Comparison of ENCODE assay signal across 18 cellular contexts in the genomic region with DNA sequence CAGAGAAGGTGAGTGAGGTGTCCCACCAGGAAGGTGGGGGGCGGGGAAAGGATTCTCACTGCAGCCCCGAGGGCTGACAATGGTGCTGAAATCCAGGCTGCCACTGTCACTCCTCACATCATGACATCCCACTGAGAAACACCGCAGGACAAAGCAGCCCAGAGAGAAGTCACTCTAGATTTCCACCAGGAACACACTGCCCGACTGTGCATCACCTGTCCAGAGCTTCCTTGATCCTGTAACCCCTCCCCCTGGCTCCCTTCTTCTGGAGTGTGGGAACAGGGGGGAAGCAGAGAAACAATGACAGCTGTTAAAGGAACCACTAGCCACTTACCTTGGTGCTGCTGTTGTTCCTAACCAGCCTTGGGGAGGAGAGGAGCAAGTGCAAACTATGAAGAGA.
DNase-seq lines count a peak whose midpoint lies in the region; ATAC-seq and TF ChIP-seq lines count a peak whose summit lies in the region.
"Had no signal": no experiment of that assay in that cellular context is flagged by ENCODE, and none has a peak within 500 bp of the region (broad histone marks: within the 10 kb centered on the region; RNA-seq: fewer than 3 reads in every experiment).

No MANE protein-coding gene starts in this region.

- DNase-seq in ELF-1 (ENCODE audit: low read depth, low spot score) (peak; percentile 45), NCI-H82 (lab: John Stamatoyannopoulos, UW) (peak; percentile 56)
- DNase-seq in stimulated activated CD4-positive, alpha-beta T cell treated with anti-CD3 and anti-CD28 coated beads, Interleukin-15, amount 100 ng/mL, for 24 hours = no peak
- no peak for DNase-seq in central memory CD4-positive, alpha-beta T cell
- DNase-seq: ACHN; C1 segment of cervical spinal cord; DMS79; IMR-90; NCI-H1694; NCI-H2081 treated with DMSO at 0.1 percent for 48 hours; NCI-H226; NCI-H526; NK-92 treated with Interleukin-12 subunit alpha and Interleukin-12 subunit beta, amount 100 ng/mL, for 24 hours; Right ventricle myocardium superior; SW 1271 had no signal

- H3K27ac ChIP-seq in HEK293 (ENCODE audit: extremely low read depth, low read depth, low read length) = no peak overlapping the region

- POLR2A ChIA-PET in HEK293 (lab: Yijun Ruan, JAX) = no interaction called here

- H3K4me3 Mint-ChIP-seq in nephron = no peak overlapping the region

- H3K27ac Mint-ChIP-seq in nephron = peak overlapping the region in 2 of 3 experiments; percentile 60 to 89

- H3K9me3 Mint-ChIP-seq in nephron = no peaks in the 10 kb centered on the region

- H3K36me3 Mint-ChIP-seq in nephron (ENCODE audit: low read depth) = no peaks in the 10 kb centered on the region

- no peak for ATAC-seq in HG03159 (IDR thresholded peaks at IDR 0.05; ENCODE audit: unreplicated experiment)

- peaks cover 65% of the 10 kb centered on the region for H3K4me1 Mint-ChIP-seq in nephron

- no peaks in the 10 kb centered on the region for H3K36me3 ChIP-seq in HEK293 (ENCODE audit: control insufficient read depth in 2 of 2, insufficient read depth in 1 of 2, low read length in 2 of 2)

- TF ChIP-seq CTCF in HEK293 (tag by site-specific recombination; IDR thresholded peaks at IDR 0.05) = no peak
- no peak for TF ChIP-seq CTCF in nephron (IDR thresholded peaks at IDR 0.05; ENCODE audit: unreplicated experiment in 3 of 3)

- peaks cover 2% of the 10 kb centered on the region; the same call in 1 of the 2 replicates for H3K4me1 ChIP-seq in HEK293 (ENCODE audit: control insufficient read depth, insufficient read depth, low read length)

- H3K9me3 ChIP-seq in HEK293 (ENCODE audit: control insufficient read depth, insufficient read depth, low read depth, low read length) = no peaks in the 10 kb centered on the region

- peaks cover 3% of the 10 kb centered on the region for H3K27me3 Mint-ChIP-seq in nephron (ENCODE audit: low read depth)

- CTCF ChIA-PET in HEK293 (lab: Yijun Ruan, JAX) = no interaction called here

- no peak overlapping the region for H3K4me3 ChIP-seq in HEK293 (ENCODE audit: low read depth, low read length)

TF ChIP-seq in HEK293, 187 proteins besides CTCF, POLR2A, EP300 and RAD21:
- TF ChIP-seq ZNF843 (tag by site-specific recombination; IDR thresholded peaks at IDR 0.05) = no peak
- TF ChIP-seq GLI4 (tag by site-specific recombination; IDR thresholded peaks at IDR 0.05) = no peak
- no peak for TF ChIP-seq ZXDB (tag by site-specific recombination; IDR thresholded peaks at IDR 0.05)
- no peak for TF ChIP-seq ZNF202 (tag by site-specific recombination; IDR thresholded peaks at IDR 0.05; ENCODE audit: borderline replicate concordance)
- peak; percentile 62 for TF ChIP-seq ZNF341 (tag by site-specific recombination; IDR thresholded peaks at IDR 0.05; ENCODE audit: low read depth)
- peak; percentile 80; the same call in 1 of the 2 replicates for TF ChIP-seq ZIC2 (tag by site-specific recombination; IDR thresholded peaks at IDR 0.05)
- TF ChIP-seq ZNF184 (tag by site-specific recombination; IDR thresholded peaks at IDR 0.05) = no peak
TF ChIP-seq in HEK293: peak in this region for 2.

Comparison
In these comparisons a context has a peak if more than half of its experiments do, and no peak if none do; other contexts are left out.
1. DNase-seq: peak in ELF-1 (single experiment) and NCI-H82 (single experiment); none in stimulated activated CD4-positive, alpha-beta T cell treated with anti-CD3 and anti-CD28 coated beads, Interleukin-15, amount 100 ng/mL, for 24 hours (single experiment) and central memory CD4-positive, alpha-beta T cell (single experiment).